20 cellular contexts compared by ENCODE assay signal in the genomic region with DNA sequence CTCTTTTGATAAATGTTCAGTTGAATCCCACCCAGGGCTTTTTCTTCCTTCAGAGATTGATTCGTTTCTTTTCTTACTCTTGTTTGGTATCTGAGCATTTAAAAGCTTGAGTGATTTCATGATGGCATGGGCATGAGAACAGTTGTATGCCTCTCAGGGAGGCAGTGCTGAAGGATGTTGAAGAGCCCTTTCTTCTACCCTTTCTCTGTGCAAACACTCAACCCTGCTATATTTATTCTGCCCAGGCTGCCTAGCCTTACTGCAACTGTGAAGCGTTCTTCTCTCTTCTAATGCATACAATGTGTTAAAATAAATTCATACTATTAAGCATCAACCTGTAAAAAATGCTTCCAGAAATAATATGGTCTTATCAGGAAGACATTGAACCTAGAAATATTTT.
"Had no signal": no experiment of that assay in that cellular context is flagged by ENCODE, and none has a peak within 500 bp of the region (broad histone marks: within the 10 kb centered on the region; RNA-seq: fewer than 3 reads in every experiment).

No MANE protein-coding gene starts in this region.

- H3K27me3 ChIP-seq: Peyer's patch had no signal

- H3K27ac ChIP-seq: Peyer's patch, RWPE1 had no signal

- H3K9me3 ChIP-seq: Peyer's patch had no signal

- ATAC-seq: activated CD4-positive, CD25-positive, alpha-beta regulatory T cell treated with anti-CD3 and anti-CD28 coated beads, Interleukin-2, amount 50 U/mL, for 24 hours; activated CD8-positive, alpha-beta T cell treated with anti-CD3 and anti-CD28 coated beads for 36 hours; activated T-cell treated with anti-CD3 and anti-CD28 coated beads, Interleukin-2, amount 50 U/mL, for 72 hours had no signal

- H3K4me1 ChIP-seq: Peyer's patch had no signal

- H3K36me3 ChIP-seq: Peyer's patch had no signal

- H3K4me3 ChIP-seq: Peyer's patch had no signal

- DNase-seq: activated CD4-positive, alpha-beta T cell treated with anti-CD3 and anti-CD28 coated beads for 4 hours; activated CD8-positive, alpha-beta memory T cell treated with anti-CD3 and anti-CD28 coated beads, Interleukin-2, amount 50 U/mL, for 4 hours; activated CD8-positive, alpha-beta T cell treated with anti-CD3 and anti-CD28 coated beads for 36 hours; activated effector memory CD4-positive, alpha-beta T cell treated with anti-CD3 and anti-CD28 coated beads, Interleukin-2, amount 50 U/mL, for 16 hours; activated naive CD4-positive, alpha-beta T cell treated with anti-CD3 and anti-CD28 coated beads for 36 hours; activated T-cell treated with anti-CD3 and anti-CD28 coated beads, Interleukin-2, amount 50 U/mL, for 72 hours; amygdala; IMR-90; Kasumi-1; KBM-7; NCI-H1694; NCI-H2081; NCI-H2171; NCI-H2227 treated with DMSO at 0.1 percent for 48 hours; NCI-H69; NK-92 treated with Interleukin-12 subunit alpha and Interleukin-12 subunit beta, amount 100 ng/mL, for 24 hours; Peyer's patch; Right ventricle myocardium superior had no signal
